8 cellular contexts compared by ENCODE assay signal in the genomic region with DNA sequence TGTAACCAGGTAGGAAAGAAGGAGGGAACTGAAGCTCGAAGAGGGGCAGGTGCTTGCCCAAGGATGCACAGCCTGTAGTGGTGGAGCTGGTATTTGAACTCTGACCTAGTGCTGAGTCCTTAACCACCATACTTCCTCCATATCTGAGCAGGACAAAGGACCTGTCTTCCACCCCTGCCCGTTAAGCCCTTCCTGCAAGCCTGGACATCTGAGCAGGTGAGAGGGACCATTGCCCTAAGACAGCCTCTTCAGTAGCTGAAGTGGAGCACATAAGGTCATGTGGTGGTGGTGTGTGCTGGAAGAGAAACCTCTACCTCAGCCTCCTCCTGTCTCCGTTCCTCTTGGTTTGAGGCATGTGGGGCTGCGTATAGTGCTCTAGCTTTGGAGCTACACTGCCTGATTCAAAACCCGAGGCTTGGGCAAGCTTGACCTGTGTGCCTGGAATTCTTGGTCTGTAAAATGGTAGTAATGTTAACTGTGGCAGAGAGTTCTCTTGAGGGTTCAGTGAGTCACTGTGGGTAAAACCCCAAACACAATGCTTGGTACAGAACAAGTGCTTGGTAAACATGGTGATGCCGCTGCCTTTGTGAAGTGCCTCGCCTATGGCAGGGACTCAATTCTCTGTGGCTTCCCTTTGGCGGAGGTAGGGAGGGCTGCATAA. TPM values are rescaled to one million over a fixed set of nuclear protein-coding genes. Genes with fewer than 3 reads are reported as not detected.
DNase-seq lines count a peak whose midpoint lies in the region; ATAC-seq and TF ChIP-seq lines count a peak whose summit lies in the region.

No MANE protein-coding gene starts in this region.

- H3K4me1 Mint-ChIP-seq in stimulated activated naive B cell treated with anti-CD40 and anti-IgM and Interleukin-4, amounts not matched to agents 10 μg/mL and 1 μg/mL and 100 μg/mL, for 72 hours, result peaks cover 40 to 61% of the 10 kb centered on the region in 2 donors

- no peak overlapping the region for H3K27ac ChIP-seq in foreskin keratinocyte

- ATAC-seq in foreskin keratinocyte (peak; percentile 92), GM21360 (IDR thresholded peaks at IDR 0.05; ENCODE audit: unreplicated experiment) (no peak), HG02571 (IDR thresholded peaks at IDR 0.05; ENCODE audit: unreplicated experiment) (no peak)
- ATAC-seq in stimulated activated naive B cell treated with anti-CD40 and anti-IgM and Interleukin-4, amounts not matched to agents 10 μg/mL and 1 μg/mL and 100 μg/mL, for 72 hours (replicated peaks), result peak; percentile 46 to 70

- TF ChIP-seq CTCF in foreskin keratinocyte (conservative IDR thresholded peaks at IDR 0.05), result no peak

- no peaks in the 10 kb centered on the region for H3K27me3 Mint-ChIP-seq in stimulated activated naive B cell treated with anti-CD40 and anti-IgM and Interleukin-4, amounts not matched to agents 10 μg/mL and 1 μg/mL and 100 μg/mL, for 72 hours

- DNase-seq in EL, result peak; percentile 73
- DNase-seq in NCI-H1105 treated with DMSO at 0.1 percent for 48 hours (lab: John Stamatoyannopoulos, UW), result peak; percentile 78
- DNase-seq in activated CD8-positive, alpha-beta memory T cell treated with anti-CD3 and anti-CD28 coated beads for 1 hour (ENCODE audit: extremely low read depth in 1 of 2, low read depth in 1 of 2), result peak; percentile 35 to 37
- DNase-seq in foreskin keratinocyte, result peak; percentile 84 to 88
- no peak for DNase-seq in stimulated activated naive B cell treated with anti-CD40 and anti-IgM and Interleukin-4, amounts not matched to agents 10 μg/mL and 1 μg/mL and 100 μg/mL, for 72 hours
- DNase-seq in SKM-1 (lab: John Stamatoyannopoulos, UW; ENCODE audit: unreplicated experiment), result no peak

- H3K36me3 Mint-ChIP-seq in stimulated activated naive B cell treated with anti-CD40 and anti-IgM and Interleukin-4, amounts not matched to agents 10 μg/mL and 1 μg/mL and 100 μg/mL, for 72 hours, result peaks cover 10 to 25% of the 10 kb centered on the region in 2 donors

- no peaks in the 10 kb centered on the region for H3K9me3 Mint-ChIP-seq in stimulated activated naive B cell treated with anti-CD40 and anti-IgM and Interleukin-4, amounts not matched to agents 10 μg/mL and 1 μg/mL and 100 μg/mL, for 72 hours

- no peaks in the 10 kb centered on the region for H3K27me3 ChIP-seq in foreskin keratinocyte

- H3K4me1 ChIP-seq in foreskin keratinocyte, result peaks cover 15% of the 10 kb centered on the region

- H3K27ac Mint-ChIP-seq in stimulated activated naive B cell treated with anti-CD40 and anti-IgM and Interleukin-4, amounts not matched to agents 10 μg/mL and 1 μg/mL and 100 μg/mL, for 72 hours, result no peak overlapping the region

- no peak overlapping the region for H3K4me3 Mint-ChIP-seq in stimulated activated naive B cell treated with anti-CD40 and anti-IgM and Interleukin-4, amounts not matched to agents 10 μg/mL and 1 μg/mL and 100 μg/mL, for 72 hours

RNA-seq across cellular contexts. Expression of a gene that starts 7.4 kb away (rescaled TPM):
- 23.5 and 23.8 TPM in 2 replicates for total RNA-seq in foreskin keratinocyte
- 8.0 and 8.5 TPM in 2 replicates for polyA plus RNA-seq in foreskin keratinocyte

Comparison
In these comparisons a context has a peak if more than half of its experiments do, and no peak if none do; other contexts are left out.
1. DNase-seq: peak in EL (single experiment), NCI-H1105 treated with DMSO at 0.1 percent for 48 hours (single experiment), activated CD8-positive, alpha-beta memory T cell treated with anti-CD3 and anti-CD28 coated beads for 1 hour (2 of 2) and foreskin keratinocyte (2 of 2); none in stimulated activated naive B cell treated with anti-CD40 and anti-IgM and Interleukin-4, amounts not matched to agents 10 μg/mL and 1 μg/mL and 100 μg/mL, for 72 hours (single experiment) and SKM-1 (single experiment).
2. ATAC-seq: peak in foreskin keratinocyte (single experiment) and stimulated activated naive B cell treated with anti-CD40 and anti-IgM and Interleukin-4, amounts not matched to agents 10 μg/mL and 1 μg/mL and 100 μg/mL, for 72 hours (2 of 2); none in GM21360 (single experiment) and HG02571 (single experiment).